ENCODE assay signal across 13 cellular contexts in the genomic region with DNA sequence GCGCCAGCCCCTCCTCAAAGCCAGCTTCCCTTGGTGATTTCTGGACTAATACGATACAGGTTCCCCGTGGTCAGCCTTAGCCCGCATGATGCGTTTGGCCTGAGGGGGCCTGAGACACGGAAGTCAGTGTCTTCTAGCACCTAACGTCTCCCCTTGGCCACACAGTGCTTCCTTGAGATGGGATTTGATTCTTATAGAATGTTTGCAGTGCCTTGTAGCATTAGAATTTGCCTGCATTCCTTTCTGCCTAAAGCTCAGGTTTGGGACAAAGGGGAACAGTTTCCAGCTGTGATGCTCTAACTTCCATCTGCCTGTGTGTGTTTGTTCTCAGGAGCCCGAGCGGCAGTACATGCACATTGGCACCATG. TPM values are rescaled to one million over a fixed set of nuclear protein-coding genes. Genes with fewer than 3 reads are reported as not detected.
A peak's percentile ranks its signal among the peaks of the same experiment; 100 is the strongest.
DNase-seq lines count a peak whose midpoint lies in the region; ATAC-seq, FAIRE-seq and TF ChIP-seq lines count a peak whose summit lies in the region.
"Had no signal": no experiment of that assay in that cellular context is flagged by ENCODE, and none has a peak within 500 bp of the region (broad histone marks: within the 10 kb centered on the region; RNA-seq: fewer than 3 reads in every experiment).

No MANE protein-coding gene starts in this region.

- H3K4me3 Mint-ChIP-seq in astrocyte (ENCODE audit: unreplicated experiment) (no peak overlapping the region), type B pancreatic cell (no peak overlapping the region), progenitor cell of endocrine pancreas (ENCODE audit: low read depth) (no peak overlapping the region)
- H3K4me3 Mint-ChIP-seq: activated naive CD8-positive, alpha-beta T cell; stimulated activated naive CD8-positive, alpha-beta T cell treated with anti-CD3 and anti-CD28 coated beads, Interleukin-15, Interleukin-2, amounts not matched to agents 100 ng/mL and 50 ng/mL, for 24 hours had no signal

- H3K4me1 ChIP-seq in astrocyte (ENCODE audit: insufficient read depth, low read length): no peaks in the 10 kb centered on the region

- H3K27ac ChIP-seq in astrocyte (ENCODE audit: low read depth, low read length): no peak overlapping the region

- H3K9me3 Mint-ChIP-seq in activated naive CD4-positive, alpha-beta T cell treated with anti-CD3 and anti-CD28 coated beads, Interleukin-2, amount 50 U/mL, for 72 hours: no peaks in the 10 kb centered on the region
- H3K9me3 Mint-ChIP-seq in astrocyte (ENCODE audit: unreplicated experiment) (no peaks in the 10 kb centered on the region), type B pancreatic cell (no peaks in the 10 kb centered on the region), progenitor cell of endocrine pancreas (ENCODE audit: low read depth) (no peaks in the 10 kb centered on the region)
- H3K9me3 Mint-ChIP-seq: stimulated activated naive CD8-positive, alpha-beta T cell treated with anti-CD3 and anti-CD28 coated beads, Interleukin-15, Interleukin-2, amounts not matched to agents 100 ng/mL and 50 ng/mL, for 24 hours had no signal

- no peaks in the 10 kb centered on the region for H3K79me2 ChIP-seq in astrocyte (ENCODE audit: insufficient read depth, low read length)

- H3K4me1 Mint-ChIP-seq in astrocyte (ENCODE audit: low read depth, unreplicated experiment): peaks cover 9% of the 10 kb centered on the region
- peaks cover 9% of the 10 kb centered on the region for H3K4me1 Mint-ChIP-seq in type B pancreatic cell (ENCODE audit: unreplicated experiment)
- H3K4me1 Mint-ChIP-seq in progenitor cell of endocrine pancreas (ENCODE audit: low read depth): peaks cover 2% of the 10 kb centered on the region

- H3K27ac Mint-ChIP-seq in activated naive CD4-positive, alpha-beta T cell treated with anti-CD3 and anti-CD28 coated beads, Interleukin-2, amount 50 U/mL, for 72 hours: no peak overlapping the region
- H3K27ac Mint-ChIP-seq in astrocyte (ENCODE audit: unreplicated experiment): no peak overlapping the region
- H3K27ac Mint-ChIP-seq in type B pancreatic cell: no peak overlapping the region
- H3K27ac Mint-ChIP-seq in progenitor cell of endocrine pancreas: no peak overlapping the region
- H3K27ac Mint-ChIP-seq: activated naive CD8-positive, alpha-beta T cell; stimulated activated naive CD8-positive, alpha-beta T cell treated with anti-CD3 and anti-CD28 coated beads, Interleukin-15, Interleukin-2, amounts not matched to agents 100 ng/mL and 50 ng/mL, for 24 hours had no signal

- no peak overlapping the region for H3K9ac ChIP-seq in astrocyte (ENCODE audit: low read length)

- H3K9me3 ChIP-seq in astrocyte (ENCODE audit: insufficient read depth, low read depth, low read length): no peaks in the 10 kb centered on the region

- H4K20me1 ChIP-seq in astrocyte (ENCODE audit: insufficient read depth, low read length): no peaks in the 10 kb centered on the region

- DNase-seq in activated naive CD4-positive, alpha-beta T cell treated with anti-CD3 and anti-CD28 coated beads, Interleukin-2, amount 50 U/mL, for 72 hours (ENCODE audit: low spot score in 2 of 2): no peak
- no peak for DNase-seq in activated naive CD4-positive, alpha-beta T cell treated with Interleukin-2 at 50 U/mL for 16 hours
- DNase-seq in astrocyte (ENCODE audit: low read depth) (no peak), type B pancreatic cell (ENCODE audit: extremely low spot score, unreplicated experiment) (no peak), progenitor cell of endocrine pancreas (ENCODE audit: low spot score, unreplicated experiment) (no peak), ACHN (no peak)
- DNase-seq in activated CD4-positive, alpha-beta T cell treated with anti-CD3 and anti-CD28 coated beads for 48 hours: no peak

- H2AFZ ChIP-seq in astrocyte (ENCODE audit: low read depth, low read length): peak overlapping the region; percentile 55

- in situ Hi-C loops in ACHN (cut with HindIII; ENCODE audit: low pct_ligation_motif_present, low pct_unique_long_range_greater_than_20kb, low sequenced_read_pairs): no loop called here

- peak; percentile 14 to 28 for ATAC-seq in activated naive CD4-positive, alpha-beta T cell treated with anti-CD3 and anti-CD28 coated beads, Interleukin-2, amount 50 U/mL, for 72 hours
- ATAC-seq in HG03103 (IDR thresholded peaks at IDR 0.05; ENCODE audit: low read depth, unreplicated experiment): peak; percentile 4

- no peaks in the 10 kb centered on the region for H3K27me3 ChIP-seq in astrocyte (ENCODE audit: insufficient read depth, low read length)

- H3K27me3 Mint-ChIP-seq in astrocyte (ENCODE audit: low read depth, unreplicated experiment) (no peaks in the 10 kb centered on the region), type B pancreatic cell (peaks cover 19% of the 10 kb centered on the region), progenitor cell of endocrine pancreas (peaks cover 39% of the 10 kb centered on the region)

- FAIRE-seq in astrocyte (lab: Jason Lieb, UNC): no peak
- FAIRE-seq: A204.1 had no signal

- H3K36me3 ChIP-seq in astrocyte (ENCODE audit: insufficient read depth, low read length): no peaks in the 10 kb centered on the region

- H3K4me2 ChIP-seq in astrocyte (ENCODE audit: low read length): peak overlapping the region; percentile 35

- H3K4me3 ChIP-seq in astrocyte (ENCODE audit: insufficient read depth, low read depth, low read length): no peak overlapping the region

- H3K36me3 Mint-ChIP-seq in activated naive CD4-positive, alpha-beta T cell treated with anti-CD3 and anti-CD28 coated beads, Interleukin-2, amount 50 U/mL, for 72 hours: no peaks in the 10 kb centered on the region
- H3K36me3 Mint-ChIP-seq in astrocyte (ENCODE audit: low read depth, unreplicated experiment): no peaks in the 10 kb centered on the region
- H3K36me3 Mint-ChIP-seq in type B pancreatic cell: peaks cover 3% of the 10 kb centered on the region
- no peaks in the 10 kb centered on the region for H3K36me3 Mint-ChIP-seq in progenitor cell of endocrine pancreas (ENCODE audit: insufficient read depth)
- H3K36me3 Mint-ChIP-seq: activated naive CD8-positive, alpha-beta T cell had no signal

- TF ChIP-seq CTCF in astrocyte (IDR thresholded peaks at IDR 0.05; ENCODE audit: insufficient read depth, low read depth, low read length) (no peak), type B pancreatic cell (conservative IDR thresholded peaks at IDR 0.05) (peak; percentile 3), progenitor cell of endocrine pancreas (IDR thresholded peaks at IDR 0.05; ENCODE audit: unreplicated experiment) (no peak)

RNA-seq across cellular contexts. Expression of gene CFAP90, which starts 34.4 kb away (rescaled TPM):
- total RNA-seq in activated naive CD4-positive, alpha-beta T cell treated with anti-CD3 and anti-CD28 coated beads, Interleukin-2, amount 50 U/mL, for 72 hours: not detected
- total RNA-seq in astrocyte (0.64 and 0.84 TPM in 2 replicates), type B pancreatic cell (ENCODE audit: low replicate concordance) (1.3 and 5.3 TPM in 2 replicates), progenitor cell of endocrine pancreas (2.1 and 2.8 TPM in 2 replicates)
- total RNA-seq: dermis blood vessel endothelial cell, left ventricle myocardium superior had no signal

RNA-seq across cellular contexts. Expression of gene FASTKD3, which starts 52.3 kb away (rescaled TPM):
- total RNA-seq in activated naive CD4-positive, alpha-beta T cell treated with anti-CD3 and anti-CD28 coated beads, Interleukin-2, amount 50 U/mL, for 72 hours: 1 to 10 TPM; 5.3 to 8.3 TPM
- 8.1 and 10.7 TPM in 2 replicates for total RNA-seq in astrocyte
- total RNA-seq in type B pancreatic cell (ENCODE audit: low replicate concordance): 7.3 and 10.7 TPM in 2 replicates
- 9.4 and 11.1 TPM in 2 replicates for total RNA-seq in progenitor cell of endocrine pancreas

RNA-seq across cellular contexts. Expression of gene MTRR, which starts 52.4 kb away (rescaled TPM):
- 10 to 100 TPM; 24.5 to 42.9 TPM for total RNA-seq in activated naive CD4-positive, alpha-beta T cell treated with anti-CD3 and anti-CD28 coated beads, Interleukin-2, amount 50 U/mL, for 72 hours
- 32.2 and 38.5 TPM in 2 replicates for total RNA-seq in astrocyte
- 33.7 and 49.3 TPM in 2 replicates for total RNA-seq in type B pancreatic cell (ENCODE audit: low replicate concordance)
- 49.0 and 49.3 TPM in 2 replicates for total RNA-seq in progenitor cell of endocrine pancreas
